8 cellular contexts compared by ENCODE assay signal in genomic region chr7:47763063-47763974, GRCh38.
DNase-seq lines count a peak whose midpoint lies in the region; FAIRE-seq and TF ChIP-seq lines count a peak whose summit lies in the region.

No MANE protein-coding gene starts in this region.

- H3K36me3 Mint-ChIP-seq in progenitor cell of endocrine pancreas (ENCODE audit: insufficient read depth): peaks cover 1% of the 10 kb centered on the region
- no peaks in the 10 kb centered on the region for H3K36me3 Mint-ChIP-seq in activated naive CD4-positive, alpha-beta T cell treated with anti-CD3 and anti-CD28 coated beads for 36 hours (ENCODE audit: low read depth)

- peaks cover 51% of the 10 kb centered on the region for H3K4me1 Mint-ChIP-seq in progenitor cell of endocrine pancreas (ENCODE audit: low read depth)
- H3K4me1 Mint-ChIP-seq in activated naive CD4-positive, alpha-beta T cell treated with anti-CD3 and anti-CD28 coated beads for 36 hours (ENCODE audit: low read depth): no peaks in the 10 kb centered on the region

- peak; percentile 78 for FAIRE-seq in G401.6 (lab: Jason Lieb, UNC)

- no peaks in the 10 kb centered on the region for H3K27me3 Mint-ChIP-seq in progenitor cell of endocrine pancreas
- no peaks in the 10 kb centered on the region for H3K27me3 Mint-ChIP-seq in activated naive CD4-positive, alpha-beta T cell treated with anti-CD3 and anti-CD28 coated beads for 36 hours (ENCODE audit: low read depth)

- peak overlapping the region; percentile 98 for H3K27ac Mint-ChIP-seq in progenitor cell of endocrine pancreas
- no peak overlapping the region for H3K27ac Mint-ChIP-seq in activated naive CD4-positive, alpha-beta T cell treated with anti-CD3 and anti-CD28 coated beads for 36 hours

- no peak for TF ChIP-seq CTCF in progenitor cell of endocrine pancreas (IDR thresholded peaks at IDR 0.05; ENCODE audit: unreplicated experiment)

- CTCF ChIA-PET in activated naive CD4-positive, alpha-beta T cell treated with anti-CD3 and anti-CD28 coated beads for 36 hours (lab: Charles Lee): no interaction called here

- DNase-seq in NCI-H2081 treated with DMSO at 0.1 percent for 48 hours (lab: John Stamatoyannopoulos, UW) (peak; percentile 50), cerebellar cortex (ENCODE audit: low spot score) (peak; percentile 65), progenitor cell of endocrine pancreas (ENCODE audit: low spot score, unreplicated experiment) (peak; percentile 39), germinal center (ENCODE audit: low spot score) (no peak), GF-D8 (lab: John Stamatoyannopoulos, UW) (no peak)
- DNase-seq in activated T-cell treated with anti-CD3 and anti-CD28 coated beads, Interleukin-2, amount 50 U/mL, for 48 hours: no peak
- no peak for DNase-seq in activated naive CD4-positive, alpha-beta T cell treated with anti-CD3 and anti-CD28 coated beads for 36 hours

- peaks cover 7% of the 10 kb centered on the region for H3K9me3 Mint-ChIP-seq in progenitor cell of endocrine pancreas (ENCODE audit: low read depth)
- peaks cover 3% of the 10 kb centered on the region for H3K9me3 Mint-ChIP-seq in activated naive CD4-positive, alpha-beta T cell treated with anti-CD3 and anti-CD28 coated beads for 36 hours

- H3K4me3 Mint-ChIP-seq in progenitor cell of endocrine pancreas (ENCODE audit: low read depth): no peak overlapping the region
- no peak overlapping the region for H3K4me3 Mint-ChIP-seq in activated naive CD4-positive, alpha-beta T cell treated with anti-CD3 and anti-CD28 coated beads for 36 hours

- intact Hi-C loops in activated naive CD4-positive, alpha-beta T cell treated with anti-CD3 and anti-CD28 coated beads for 36 hours (cut with micrococcal nuclease): no loop called here

Comparison
In these comparisons a context has a peak if more than half of its experiments do, and no peak if none do; other contexts are left out.
1. DNase-seq: peak in NCI-H2081 treated with DMSO at 0.1 percent for 48 hours (single experiment), cerebellar cortex (single experiment) and progenitor cell of endocrine pancreas (single experiment); none in activated T-cell treated with anti-CD3 and anti-CD28 coated beads, Interleukin-2, amount 50 U/mL, for 48 hours (0 of 2), germinal center (single experiment), GF-D8 (single experiment) and activated naive CD4-positive, alpha-beta T cell treated with anti-CD3 and anti-CD28 coated beads for 36 hours (single experiment).